In genomic region chr7:84317536-84317935, GRCh38 we compare ENCODE assay signal across 2 cellular contexts.
TF ChIP-seq lines count a peak whose summit lies in the region.

No MANE protein-coding gene starts in this region.

TF ChIP-seq in SK-N-SH, 30 proteins besides CTCF, POLR2A, EP300 and RAD21 (continued from another document):
- TF ChIP-seq, protein P1, sequence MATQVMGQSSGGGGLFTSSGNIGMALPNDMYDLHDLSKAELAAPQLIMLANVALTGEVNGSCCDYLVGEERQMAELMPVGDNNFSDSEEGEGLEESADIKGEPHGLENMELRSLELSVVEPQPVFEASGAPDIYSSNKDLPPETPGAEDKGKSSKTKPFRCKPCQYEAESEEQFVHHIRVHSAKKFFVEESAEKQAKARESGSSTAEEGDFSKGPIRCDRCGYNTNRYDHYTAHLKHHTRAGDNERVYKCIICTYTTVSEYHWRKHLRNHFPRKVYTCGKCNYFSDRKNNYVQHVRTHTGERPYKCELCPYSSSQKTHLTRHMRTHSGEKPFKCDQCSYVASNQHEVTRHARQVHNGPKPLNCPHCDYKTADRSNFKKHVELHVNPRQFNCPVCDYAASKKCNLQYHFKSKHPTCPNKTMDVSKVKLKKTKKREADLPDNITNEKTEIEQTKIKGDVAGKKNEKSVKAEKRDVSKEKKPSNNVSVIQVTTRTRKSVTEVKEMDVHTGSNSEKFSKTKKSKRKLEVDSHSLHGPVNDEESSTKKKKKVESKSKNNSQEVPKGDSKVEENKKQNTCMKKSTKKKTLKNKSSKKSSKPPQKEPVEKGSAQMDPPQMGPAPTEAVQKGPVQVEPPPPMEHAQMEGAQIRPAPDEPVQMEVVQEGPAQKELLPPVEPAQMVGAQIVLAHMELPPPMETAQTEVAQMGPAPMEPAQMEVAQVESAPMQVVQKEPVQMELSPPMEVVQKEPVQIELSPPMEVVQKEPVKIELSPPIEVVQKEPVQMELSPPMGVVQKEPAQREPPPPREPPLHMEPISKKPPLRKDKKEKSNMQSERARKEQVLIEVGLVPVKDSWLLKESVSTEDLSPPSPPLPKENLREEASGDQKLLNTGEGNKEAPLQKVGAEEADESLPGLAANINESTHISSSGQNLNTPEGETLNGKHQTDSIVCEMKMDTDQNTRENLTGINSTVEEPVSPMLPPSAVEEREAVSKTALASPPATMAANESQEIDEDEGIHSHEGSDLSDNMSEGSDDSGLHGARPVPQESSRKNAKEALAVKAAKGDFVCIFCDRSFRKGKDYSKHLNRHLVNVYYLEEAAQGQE (IDR thresholded peaks at IDR 0.05; ENCODE audit: low read depth, low read length): no peak
- no peak for TF ChIP-seq EZH2phosphoT487 (IDR thresholded peaks at IDR 0.05; ENCODE audit: borderline replicate concordance, low read depth)
- no peak for TF ChIP-seq TCF12 (IDR thresholded peaks at IDR 0.05)

TF ChIP-seq in SK-N-SH treated with all-trans-retinoic acid at 6 μM for 48 hours, 23 proteins besides CTCF, POLR2A, EP300 and RAD21 (continued from another document):
- TF ChIP-seq CREB5 (CRISPR knock-in tag; IDR thresholded peaks at IDR 0.05; ENCODE audit: low read depth): no peak
- TF ChIP-seq, protein P2, sequence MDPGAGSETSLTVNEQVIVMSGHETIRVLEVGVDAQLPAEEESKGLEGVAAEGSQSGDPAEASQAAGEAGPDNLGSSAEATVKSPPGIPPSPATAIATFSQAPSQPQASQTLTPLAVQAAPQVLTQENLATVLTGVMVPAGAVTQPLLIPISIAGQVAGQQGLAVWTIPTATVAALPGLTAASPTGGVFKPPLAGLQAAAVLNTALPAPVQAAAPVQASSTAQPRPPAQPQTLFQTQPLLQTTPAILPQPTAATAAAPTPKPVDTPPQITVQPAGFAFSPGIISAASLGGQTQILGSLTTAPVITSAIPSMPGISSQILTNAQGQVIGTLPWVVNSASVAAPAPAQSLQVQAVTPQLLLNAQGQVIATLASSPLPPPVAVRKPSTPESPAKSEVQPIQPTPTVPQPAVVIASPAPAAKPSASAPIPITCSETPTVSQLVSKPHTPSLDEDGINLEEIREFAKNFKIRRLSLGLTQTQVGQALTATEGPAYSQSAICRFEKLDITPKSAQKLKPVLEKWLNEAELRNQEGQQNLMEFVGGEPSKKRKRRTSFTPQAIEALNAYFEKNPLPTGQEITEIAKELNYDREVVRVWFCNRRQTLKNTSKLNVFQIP (CRISPR knock-in tag; IDR thresholded peaks at IDR 0.05; ENCODE audit: borderline replicate concordance, low read depth): no peak
